In genomic region chr14:57987051-57987450, GRCh38 we compare ENCODE assay signal across 18 cellular contexts.
DNase-seq lines count a peak whose midpoint lies in the region; ATAC-seq, FAIRE-seq and TF ChIP-seq lines count a peak whose summit lies in the region.
"Had no signal": no experiment of that assay in that cellular context is flagged by ENCODE, and none has a peak within 500 bp of the region (broad histone marks: within the 10 kb centered on the region; RNA-seq: fewer than 3 reads in every experiment).

No MANE protein-coding gene starts in this region.

- H3K9me3 ChIP-seq in trophoblast cell (ENCODE audit: insufficient read depth, low read depth, low read length): no peaks in the 10 kb centered on the region
- H3K9me3 ChIP-seq: BLaER1, SJCRH30 had no signal

- H3K14ac ChIP-seq in trophoblast cell (ENCODE audit: low read length): no peak overlapping the region

- no peak overlapping the region for H2AFZ ChIP-seq in trophoblast cell (ENCODE audit: insufficient read depth, low read length, poor library complexity)
- H2AFZ ChIP-seq: PC-9 had no signal

- no peaks in the 10 kb centered on the region for H3K27me3 Mint-ChIP-seq in HFFc6 (ENCODE audit: insufficient read depth)

- H2BK5ac ChIP-seq in trophoblast cell (ENCODE audit: low read depth, low read length, poor library complexity): no peak overlapping the region

- H3K9me3 Mint-ChIP-seq in HFFc6: 0 out of 2 replicates have a peak, but pooled peaks cover 3% of the 10 kb centered on the region
- H3K9me3 Mint-ChIP-seq: CD4-positive, alpha-beta memory T cell had no signal

- H3K27ac Mint-ChIP-seq in HFFc6: no peak overlapping the region
- H3K27ac Mint-ChIP-seq: CD4-positive, alpha-beta memory T cell had no signal

- H3K27me3 ChIP-seq in bronchial epithelial cell (ENCODE audit: control insufficient read depth, insufficient read depth, low read length): peaks cover 2% of the 10 kb centered on the region
- no peaks in the 10 kb centered on the region for H3K27me3 ChIP-seq in trophoblast cell (ENCODE audit: insufficient read depth, low read length)
- H3K27me3 ChIP-seq: BLaER1 had no signal

- no peak overlapping the region for H4K12ac ChIP-seq in trophoblast cell (ENCODE audit: low read depth, low read length)

- H3K4me3 Mint-ChIP-seq in HFFc6: no peak overlapping the region
- H3K4me3 Mint-ChIP-seq: CD4-positive, alpha-beta memory T cell had no signal

- ATAC-seq in HG02938 (IDR thresholded peaks at IDR 0.05; ENCODE audit: unreplicated experiment): no peak
- ATAC-seq in HG03025 (IDR thresholded peaks at IDR 0.05; ENCODE audit: low FRiP score, unreplicated experiment): no peak
- ATAC-seq: HepG2 had no signal

- peaks cover 0 to 4% of the 10 kb centered on the region in 2 experiments for H3K4me1 ChIP-seq in trophoblast cell (ENCODE audit: control insufficient read depth in 1 of 2, insufficient read depth in 2 of 2, low read length in 2 of 2)
- H3K4me1 ChIP-seq: BLaER1, SJCRH30 had no signal

- no peak for FAIRE-seq in bronchial epithelial cell (lab: Jason Lieb, UNC)
- FAIRE-seq: HepG2 had no signal

- WGBS in trophoblast cell (ENCODE audit: extremely low coverage, insufficient coverage, insufficient read length): no CpG with 5 or more reads among the region's 1 CpG

- DNase-seq in AG20443 (ENCODE audit: low spot score) (peak; percentile 37), HFFc6 (peak; percentile 0), bronchial epithelial cell (ENCODE audit: low read depth) (peak; percentile 4), trophoblast cell (peak; percentile 1 to 2), DMS79 treated with DMSO at 0.1 percent for 48 hours (lab: John Stamatoyannopoulos, UW) (no peak)
- DNase-seq in stimulated activated CD4-positive, alpha-beta T cell treated with anti-CD3 and anti-CD28 coated beads, Interleukin-2, amount 100 ng/mL, for 48 hours: no peak
- DNase-seq: CD4-positive, alpha-beta memory T cell; KBM-7; NCI-H1417; NCI-H187 treated with DMSO at 0.1 percent for 48 hours; NCI-H226; NCI-H524; PC-9; SJCRH30 had no signal

- H3K79me2 ChIP-seq in trophoblast cell (ENCODE audit: control insufficient read depth, insufficient read depth, low read length, poor library complexity): no peaks in the 10 kb centered on the region

- no peak overlapping the region for H3K9ac ChIP-seq in trophoblast cell (ENCODE audit: low read length)
- H3K9ac ChIP-seq: BLaER1 had no signal

- H2BK12ac ChIP-seq in trophoblast cell (ENCODE audit: low read length): no peak overlapping the region

- no peak overlapping the region for H2BK120ac ChIP-seq in trophoblast cell (ENCODE audit: insufficient read depth, low read length, poor library complexity)

- H3K79me1 ChIP-seq in trophoblast cell (ENCODE audit: low read length): no peaks in the 10 kb centered on the region

- no peaks in the 10 kb centered on the region; the same call in 1 of the 2 replicates for H3K4me1 Mint-ChIP-seq in HFFc6 (ENCODE audit: low read depth)
- H3K4me1 Mint-ChIP-seq: CD4-positive, alpha-beta memory T cell had no signal

- TF ChIP-seq CTCF in HFFc6 (IDR thresholded peaks at IDR 0.05) (no peak), bronchial epithelial cell (IDR thresholded peaks at IDR 0.05; ENCODE audit: insufficient read depth, low read length, severe bottlenecking) (no peak)

- no peak overlapping the region for H3K23ac ChIP-seq in trophoblast cell (ENCODE audit: low read length)

- H4K91ac ChIP-seq in trophoblast cell (ENCODE audit: low read depth, low read length): no peak overlapping the region

- H3K4me3 ChIP-seq in bronchial epithelial cell (ENCODE audit: low read depth, low read length) (no peak overlapping the region), trophoblast cell (ENCODE audit: low read depth, low read length) (no peak overlapping the region)
- H3K4me3 ChIP-seq: BLaER1, PC-9, SJCRH30 had no signal

- no peak overlapping the region for H4K8ac ChIP-seq in trophoblast cell (ENCODE audit: low read depth, low read length)

- no peak overlapping the region for H3K27ac ChIP-seq in trophoblast cell (ENCODE audit: low read depth, low read length)
- H3K27ac ChIP-seq: BLaER1, PC-9, SJCRH30 had no signal

- no peak overlapping the region for H3K18ac ChIP-seq in trophoblast cell (ENCODE audit: low read length)

- no peak overlapping the region for H3K4me2 ChIP-seq in trophoblast cell (ENCODE audit: low read length)
- H3K4me2 ChIP-seq: BLaER1, PC-9 had no signal

- H2AK5ac ChIP-seq in trophoblast cell (ENCODE audit: low read length): no peak overlapping the region

- H3K4ac ChIP-seq in trophoblast cell (ENCODE audit: low read depth, low read length): no peak overlapping the region

- H3K36me3 Mint-ChIP-seq in HFFc6 (ENCODE audit: low read depth): no peaks in the 10 kb centered on the region
- H3K36me3 Mint-ChIP-seq: CD4-positive, alpha-beta memory T cell had no signal

- no peaks in the 10 kb centered on the region for H3K36me3 ChIP-seq in bronchial epithelial cell (ENCODE audit: control insufficient read depth, insufficient read depth, low read length)
- H3K36me3 ChIP-seq in trophoblast cell (ENCODE audit: control insufficient read depth in 1 of 2, insufficient read depth in 2 of 2, low read length in 2 of 2): no peaks in the 10 kb centered on the region
- H3K36me3 ChIP-seq: BLaER1, SJCRH30 had no signal

Comparison
In these comparisons a context has a peak if more than half of its experiments do, and no peak if none do; other contexts are left out.
1. DNase-seq: peak in AG20443 (single experiment), HFFc6 (single experiment), bronchial epithelial cell (single experiment) and trophoblast cell (2 of 2); none in stimulated activated CD4-positive, alpha-beta T cell treated with anti-CD3 and anti-CD28 coated beads, Interleukin-2, amount 100 ng/mL, for 48 hours (0 of 2) and DMS79 treated with DMSO at 0.1 percent for 48 hours (single experiment).